1 cellular context compared by ENCODE assay signal in the genomic region with DNA sequence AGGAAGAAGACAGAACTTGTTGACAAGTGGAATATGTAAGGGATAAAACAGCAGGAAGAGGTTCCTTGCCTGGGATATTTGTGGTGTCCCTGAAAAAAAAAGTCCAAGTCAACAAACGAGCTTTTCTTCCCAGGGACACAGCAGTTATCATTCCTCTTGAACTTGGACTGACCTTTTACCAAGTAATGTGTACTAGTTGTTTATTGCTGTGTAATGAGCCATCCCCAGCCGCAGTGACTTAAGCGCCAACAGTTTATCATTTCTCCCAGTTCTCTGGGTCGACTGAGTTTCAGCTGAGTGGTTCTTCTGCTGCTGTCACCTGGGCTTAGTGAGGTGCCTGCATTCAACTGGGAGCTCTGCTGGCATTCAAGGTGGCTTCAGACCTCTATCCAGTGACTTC.
A peak's percentile ranks its signal among the peaks of the same experiment; 100 is the strongest.
TF ChIP-seq lines count a peak whose summit lies in the region.

No MANE protein-coding gene starts in this region.

TF ChIP-seq in K562, 482 proteins besides CTCF, POLR2A, EP300 and RAD21 (continues in another document):
- TF ChIP-seq TBP (optimal IDR thresholded peaks at IDR 0.05; ENCODE audit: low read depth, low read length) (no peak), ZNF764 (CRISPR knock-in tag; IDR thresholded peaks at IDR 0.05; ENCODE audit: low read depth) (no peak), MNT (conservative IDR thresholded peaks at IDR 0.05) (no peak), MCM2 (IDR thresholded peaks at IDR 0.05; ENCODE audit: low read depth) (no peak), HNRNPK (IDR thresholded peaks at IDR 0.05; ENCODE audit: low read depth, low read length, poor library complexity, severe bottlenecking) (no peak), NELFE (IDR thresholded peaks at IDR 0.05; ENCODE audit: insufficient read depth, insufficient read length) (no peak), STAT6 (CRISPR knock-in tag; IDR thresholded peaks at IDR 0.05) (no peak), TAL1 (IDR thresholded peaks at IDR 0.05) (no peak), ZNF592 (IDR thresholded peaks at IDR 0.05) (peak; percentile 60; the same call in 1 of the 2 replicates), NFE2 (IDR thresholded peaks at IDR 0.05; ENCODE audit: low read depth) (peak; percentile 28; the same call in 1 of the 2 replicates), DDX20 (tag; IDR thresholded peaks at IDR 0.05; ENCODE audit: low read depth) (no peak), NR2C2 (CRISPR knock-in tag; IDR thresholded peaks at IDR 0.05) (no peak), NR2C2 (tag; IDR thresholded peaks at IDR 0.05) (peak; percentile 38; the same call in 1 of the 2 replicates), RNF2 (IDR thresholded peaks at IDR 0.05) (no peak), MEIS2 (IDR thresholded peaks at IDR 0.05; ENCODE audit: partially characterized antibody) (peak; percentile 17), ZNF324 (CRISPR knock-in tag; IDR thresholded peaks at IDR 0.05) (no peak), HDAC8 (tag; IDR thresholded peaks at IDR 0.05) (no peak), TSHZ1 (CRISPR knock-in tag; IDR thresholded peaks at IDR 0.05) (no peak), SFPQ (IDR thresholded peaks at IDR 0.05; ENCODE audit: low read depth, low read length) (no peak), CBX1 (IDR thresholded peaks at IDR 0.05; ENCODE audit: low read depth) (no peak)
- TF ChIP-seq, protein P1, sequence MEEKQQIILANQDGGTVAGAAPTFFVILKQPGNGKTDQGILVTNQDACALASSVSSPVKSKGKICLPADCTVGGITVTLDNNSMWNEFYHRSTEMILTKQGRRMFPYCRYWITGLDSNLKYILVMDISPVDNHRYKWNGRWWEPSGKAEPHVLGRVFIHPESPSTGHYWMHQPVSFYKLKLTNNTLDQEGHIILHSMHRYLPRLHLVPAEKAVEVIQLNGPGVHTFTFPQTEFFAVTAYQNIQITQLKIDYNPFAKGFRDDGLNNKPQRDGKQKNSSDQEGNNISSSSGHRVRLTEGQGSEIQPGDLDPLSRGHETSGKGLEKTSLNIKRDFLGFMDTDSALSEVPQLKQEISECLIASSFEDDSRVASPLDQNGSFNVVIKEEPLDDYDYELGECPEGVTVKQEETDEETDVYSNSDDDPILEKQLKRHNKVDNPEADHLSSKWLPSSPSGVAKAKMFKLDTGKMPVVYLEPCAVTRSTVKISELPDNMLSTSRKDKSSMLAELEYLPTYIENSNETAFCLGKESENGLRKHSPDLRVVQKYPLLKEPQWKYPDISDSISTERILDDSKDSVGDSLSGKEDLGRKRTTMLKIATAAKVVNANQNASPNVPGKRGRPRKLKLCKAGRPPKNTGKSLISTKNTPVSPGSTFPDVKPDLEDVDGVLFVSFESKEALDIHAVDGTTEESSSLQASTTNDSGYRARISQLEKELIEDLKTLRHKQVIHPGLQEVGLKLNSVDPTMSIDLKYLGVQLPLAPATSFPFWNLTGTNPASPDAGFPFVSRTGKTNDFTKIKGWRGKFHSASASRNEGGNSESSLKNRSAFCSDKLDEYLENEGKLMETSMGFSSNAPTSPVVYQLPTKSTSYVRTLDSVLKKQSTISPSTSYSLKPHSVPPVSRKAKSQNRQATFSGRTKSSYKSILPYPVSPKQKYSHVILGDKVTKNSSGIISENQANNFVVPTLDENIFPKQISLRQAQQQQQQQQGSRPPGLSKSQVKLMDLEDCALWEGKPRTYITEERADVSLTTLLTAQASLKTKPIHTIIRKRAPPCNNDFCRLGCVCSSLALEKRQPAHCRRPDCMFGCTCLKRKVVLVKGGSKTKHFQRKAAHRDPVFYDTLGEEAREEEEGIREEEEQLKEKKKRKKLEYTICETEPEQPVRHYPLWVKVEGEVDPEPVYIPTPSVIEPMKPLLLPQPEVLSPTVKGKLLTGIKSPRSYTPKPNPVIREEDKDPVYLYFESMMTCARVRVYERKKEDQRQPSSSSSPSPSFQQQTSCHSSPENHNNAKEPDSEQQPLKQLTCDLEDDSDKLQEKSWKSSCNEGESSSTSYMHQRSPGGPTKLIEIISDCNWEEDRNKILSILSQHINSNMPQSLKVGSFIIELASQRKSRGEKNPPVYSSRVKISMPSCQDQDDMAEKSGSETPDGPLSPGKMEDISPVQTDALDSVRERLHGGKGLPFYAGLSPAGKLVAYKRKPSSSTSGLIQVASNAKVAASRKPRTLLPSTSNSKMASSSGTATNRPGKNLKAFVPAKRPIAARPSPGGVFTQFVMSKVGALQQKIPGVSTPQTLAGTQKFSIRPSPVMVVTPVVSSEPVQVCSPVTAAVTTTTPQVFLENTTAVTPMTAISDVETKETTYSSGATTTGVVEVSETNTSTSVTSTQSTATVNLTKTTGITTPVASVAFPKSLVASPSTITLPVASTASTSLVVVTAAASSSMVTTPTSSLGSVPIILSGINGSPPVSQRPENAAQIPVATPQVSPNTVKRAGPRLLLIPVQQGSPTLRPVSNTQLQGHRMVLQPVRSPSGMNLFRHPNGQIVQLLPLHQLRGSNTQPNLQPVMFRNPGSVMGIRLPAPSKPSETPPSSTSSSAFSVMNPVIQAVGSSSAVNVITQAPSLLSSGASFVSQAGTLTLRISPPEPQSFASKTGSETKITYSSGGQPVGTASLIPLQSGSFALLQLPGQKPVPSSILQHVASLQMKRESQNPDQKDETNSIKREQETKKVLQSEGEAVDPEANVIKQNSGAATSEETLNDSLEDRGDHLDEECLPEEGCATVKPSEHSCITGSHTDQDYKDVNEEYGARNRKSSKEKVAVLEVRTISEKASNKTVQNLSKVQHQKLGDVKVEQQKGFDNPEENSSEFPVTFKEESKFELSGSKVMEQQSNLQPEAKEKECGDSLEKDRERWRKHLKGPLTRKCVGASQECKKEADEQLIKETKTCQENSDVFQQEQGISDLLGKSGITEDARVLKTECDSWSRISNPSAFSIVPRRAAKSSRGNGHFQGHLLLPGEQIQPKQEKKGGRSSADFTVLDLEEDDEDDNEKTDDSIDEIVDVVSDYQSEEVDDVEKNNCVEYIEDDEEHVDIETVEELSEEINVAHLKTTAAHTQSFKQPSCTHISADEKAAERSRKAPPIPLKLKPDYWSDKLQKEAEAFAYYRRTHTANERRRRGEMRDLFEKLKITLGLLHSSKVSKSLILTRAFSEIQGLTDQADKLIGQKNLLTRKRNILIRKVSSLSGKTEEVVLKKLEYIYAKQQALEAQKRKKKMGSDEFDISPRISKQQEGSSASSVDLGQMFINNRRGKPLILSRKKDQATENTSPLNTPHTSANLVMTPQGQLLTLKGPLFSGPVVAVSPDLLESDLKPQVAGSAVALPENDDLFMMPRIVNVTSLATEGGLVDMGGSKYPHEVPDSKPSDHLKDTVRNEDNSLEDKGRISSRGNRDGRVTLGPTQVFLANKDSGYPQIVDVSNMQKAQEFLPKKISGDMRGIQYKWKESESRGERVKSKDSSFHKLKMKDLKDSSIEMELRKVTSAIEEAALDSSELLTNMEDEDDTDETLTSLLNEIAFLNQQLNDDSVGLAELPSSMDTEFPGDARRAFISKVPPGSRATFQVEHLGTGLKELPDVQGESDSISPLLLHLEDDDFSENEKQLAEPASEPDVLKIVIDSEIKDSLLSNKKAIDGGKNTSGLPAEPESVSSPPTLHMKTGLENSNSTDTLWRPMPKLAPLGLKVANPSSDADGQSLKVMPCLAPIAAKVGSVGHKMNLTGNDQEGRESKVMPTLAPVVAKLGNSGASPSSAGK (IDR thresholded peaks at IDR 0.05), result no peak
- TF ChIP-seq, protein P2, sequence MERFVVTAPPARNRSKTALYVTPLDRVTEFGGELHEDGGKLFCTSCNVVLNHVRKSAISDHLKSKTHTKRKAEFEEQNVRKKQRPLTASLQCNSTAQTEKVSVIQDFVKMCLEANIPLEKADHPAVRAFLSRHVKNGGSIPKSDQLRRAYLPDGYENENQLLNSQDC (CRISPR knock-in tag; IDR thresholded peaks at IDR 0.05), result no peak
